In the genomic region with DNA sequence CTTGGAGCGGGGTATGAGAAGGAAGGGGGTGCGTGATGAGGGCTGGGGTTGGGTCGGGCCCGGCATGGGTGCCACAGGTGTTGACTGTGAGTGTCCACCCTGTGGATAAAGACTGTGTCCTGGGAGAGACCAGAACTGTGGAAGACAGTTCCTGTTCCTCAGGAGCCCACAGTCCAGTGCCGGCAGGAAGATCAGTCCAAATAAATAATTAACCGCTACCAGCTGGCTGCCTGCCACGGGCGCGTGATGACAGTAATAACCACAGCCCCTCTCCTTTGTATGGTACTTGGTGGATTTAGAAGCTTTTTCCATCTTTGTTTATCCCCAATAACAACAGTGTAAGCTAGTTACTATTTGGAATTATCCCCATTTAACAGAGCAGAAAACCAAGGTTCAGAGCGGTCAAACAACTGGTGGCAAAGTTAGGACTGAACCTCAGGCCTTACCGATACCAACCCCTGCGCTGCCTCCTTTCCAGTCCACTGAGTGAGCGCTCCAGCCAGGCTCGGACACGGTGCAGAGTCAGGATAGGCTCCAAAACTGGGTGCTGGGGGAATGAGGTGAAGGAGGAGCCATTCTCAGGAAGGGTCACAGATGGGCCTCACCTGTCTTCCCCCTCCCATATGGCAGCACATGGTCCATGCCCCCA, we compare ENCODE assay signal across 1 cellular context.
TF ChIP-seq lines count a peak whose summit lies in the region.

No MANE protein-coding gene starts in this region.

TF ChIP-seq in A549, 52 proteins besides CTCF, POLR2A, EP300 and RAD21 (continued from another document):
- TF ChIP-seq USF2 (IDR thresholded peaks at IDR 0.05) (no peak), RFX5 (IDR thresholded peaks at IDR 0.05) (no peak), CBX2 (IDR thresholded peaks at IDR 0.05; ENCODE audit: borderline replicate concordance, low read depth) (no peak), HDAC2 (IDR thresholded peaks at IDR 0.05) (peak; percentile 63; the same call in 1 of the 2 replicates), TP53 (CRISPR knock-in tag; IDR thresholded peaks at IDR 0.05) (no peak)
